In genomic region chr22:20702175-20702545, GRCh38 we compare ENCODE assay signal across 8 cellular contexts.
A peak's percentile ranks its signal among the peaks of the same experiment; 100 is the strongest.
DNase-seq lines count a peak whose midpoint lies in the region; ATAC-seq and TF ChIP-seq lines count a peak whose summit lies in the region.
"Not testable (repeated sequence)": the region's sequence is repeated elsewhere in the genome, so short reads cannot be mapped to it uniquely, and the experiment has no call there.

No MANE protein-coding gene starts in this region.

- H3K27me3 ChIP-seq in effector memory CD4-positive, alpha-beta T cell (replicated peaks; ENCODE audit: control insufficient read depth, insufficient read depth, low read length, poor library complexity, severe bottlenecking): not testable (repeated sequence)

- H3K4me1 ChIP-seq in effector memory CD4-positive, alpha-beta T cell (ENCODE audit: control insufficient read depth, insufficient read depth, low read length, poor library complexity, severe bottlenecking): not testable (repeated sequence)

- not testable (repeated sequence) for H3K36me3 ChIP-seq in effector memory CD4-positive, alpha-beta T cell (ENCODE audit: control insufficient read depth, insufficient read depth, low read length)

- H3K9me3 ChIP-seq in effector memory CD4-positive, alpha-beta T cell (ENCODE audit: control insufficient read depth, low read length): not testable (repeated sequence)

- POLR2A ChIA-PET in AG04449 (lab: Yijun Ruan, JAX): not testable (repeated sequence)

- H3K4me3 ChIP-seq in AG04449 (ENCODE audit: low read depth, low read length) (peak overlapping the region; percentile 70), retinal pigment epithelial cell (ENCODE audit: low read length) (peak overlapping the region; percentile 59)
- peak overlapping the region; percentile 58 for H3K4me3 ChIP-seq in Jurkat, Clone E6-1 (ENCODE audit: low read length)
- peak overlapping the region; percentile 51 for H3K4me3 ChIP-seq in effector memory CD4-positive, alpha-beta T cell (ENCODE audit: insufficient read depth, low read depth, low read length, poor library complexity, severe bottlenecking)

- intact Hi-C loops in left colon (cut with DNase I, micrococcal nuclease): not testable (repeated sequence)

- H3K27ac ChIP-seq in effector memory CD4-positive, alpha-beta T cell (ENCODE audit: insufficient read depth, low read length, poor library complexity, severe bottlenecking): peak overlapping the region; percentile 62

- TF ChIP-seq CTCF in AG04449 (IDR thresholded peaks at IDR 0.05; ENCODE audit: insufficient read depth, low read length, missing control alignments); retinal pigment epithelial cell (conservative IDR thresholded peaks at IDR 0.05; ENCODE audit: low read depth, low read length): not testable (repeated sequence)

- DNase-seq in AG04449 (ENCODE audit: low read depth, low spot score); Jurkat, Clone E6-1 (ENCODE audit: low read depth, low spot score); effector memory CD4-positive, alpha-beta T cell; retinal pigment epithelial cell (ENCODE audit: low read depth): not testable (repeated sequence)
- DNase-seq in activated CD8-positive, alpha-beta memory T cell treated with anti-CD3 and anti-CD28 coated beads for 24 hours: peak; percentile 69
- peak in 1 of 2 donors; percentile 32 for DNase-seq in left colon

- ATAC-seq in GM19324 (IDR thresholded peaks at IDR 0.05; ENCODE audit: low FRiP score, unreplicated experiment) (peak; percentile 30), HG02798 (IDR thresholded peaks at IDR 0.05; ENCODE audit: poor library complexity, unreplicated experiment) (peak; percentile 19), left colon (peak; percentile 17)

- CTCF ChIA-PET in AG04449 (lab: Yijun Ruan, JAX): interaction anchor here (2.0 kb wide), 1 partner anchor 96 kb away, joined by 4 read pairs; no protein-coding TSS in a partner anchor
